ENCODE assay signal across 6 cellular contexts in genomic region chr15:90884719-90885431, GRCh38. TPM values are rescaled to one million over a fixed set of nuclear protein-coding genes. Genes with fewer than 3 reads are reported as not detected.
DNase-seq lines count a peak whose midpoint lies in the region.

No MANE protein-coding gene starts in this region.

- peaks cover 3 to 24% of the 10 kb centered on the region in 2 donors for H3K36me3 ChIP-seq in esophagus (ENCODE audit: control insufficient read depth in 2 of 2, insufficient read depth in 2 of 2, low read length in 1 of 2)
- H3K36me3 ChIP-seq in skeletal muscle satellite cell (ENCODE audit: insufficient read depth, low read length): peaks cover 27% of the 10 kb centered on the region

- H3K9ac ChIP-seq in skeletal muscle satellite cell (ENCODE audit: low read depth, low read length): peak overlapping the region; percentile 86

- in situ Hi-C loops in KBM-7 (cut with MboI; ENCODE audit: low pct_unique_long_range_greater_than_20kb, low sequenced_read_pairs): loop anchor here (25.0 kb wide), 1 partner anchor 248 kb away; no protein-coding TSS in a partner anchor

- peak overlapping the region; percentile 74 for H3K4me2 ChIP-seq in skeletal muscle satellite cell (ENCODE audit: low read length)

- H3K27me3 ChIP-seq in esophagus (ENCODE audit: control insufficient read depth in 1 of 2, insufficient read depth in 2 of 2, low read length in 2 of 2): no peaks in the 10 kb centered on the region
- no peaks in the 10 kb centered on the region for H3K27me3 ChIP-seq in skeletal muscle satellite cell (ENCODE audit: control insufficient read depth, insufficient read depth, low read length)

- WGBS in esophagus, 2 donors: 49 to 70% methylated on average over 11 to 16 of the region's 16 CpGs

- H3K9me3 ChIP-seq in esophagus (ENCODE audit: control insufficient read depth in 2 of 2, insufficient read depth in 1 of 2, low read depth in 1 of 2, low read length in 1 of 2) (no peaks in the 10 kb centered on the region), skeletal muscle satellite cell (replicated peaks; ENCODE audit: low read length) (no peaks in the 10 kb centered on the region)

- peak overlapping the region; percentile 73 to 91 for H3K27ac ChIP-seq in esophagus (ENCODE audit: low read depth in 2 of 2, low read length in 1 of 2)

- peak overlapping the region; percentile 29 to 55 for H3K4me3 ChIP-seq in esophagus (ENCODE audit: low read depth in 1 of 2, low read length in 2 of 2)
- H3K4me3 ChIP-seq in skeletal muscle satellite cell (ENCODE audit: low read length): peak overlapping the region; percentile 57

- DNase-seq in KBM-7 (peak; percentile 29), H4 (ENCODE audit: low spot score) (no peak), Ammon's horn (ENCODE audit: low spot score) (no peak)
- DNase-seq in stimulated activated CD4-positive, alpha-beta T cell treated with anti-CD3 and anti-CD28 coated beads, Interleukin-12 subunit alpha, Interleukin-12 subunit beta, amount 100 ng/mL, for 4 hours: no peak

- peaks cover 0 to 10% of the 10 kb centered on the region in 2 donors for H3K4me1 ChIP-seq in esophagus (ENCODE audit: control insufficient read depth in 2 of 2, insufficient read depth in 2 of 2, low read length in 1 of 2)
- H3K4me1 ChIP-seq in skeletal muscle satellite cell (ENCODE audit: control insufficient read depth, insufficient read depth, low read length): peaks cover 20% of the 10 kb centered on the region

RNA-seq across cellular contexts. Expression of gene FES, which starts 0.6 kb away (rescaled TPM):
- 1 to 10 TPM; 3.8 to 4.8 TPM for polyA plus RNA-seq in esophagus
- total RNA-seq in skeletal muscle satellite cell (2012; rRNA removed): 10.7 and 18.8 TPM in 2 replicates
- 0.43 and 0.88 TPM in 2 replicates for total RNA-seq in H4 (2014; rRNA removed; shearing (Covaris generic))

RNA-seq across cellular contexts. Expression of gene FURIN, which starts 16.5 kb away (rescaled TPM):
- 10 to 100 TPM; 21.0 to 22.3 TPM for polyA plus RNA-seq in esophagus
- 38.5 and 43.2 TPM in 2 replicates for total RNA-seq in skeletal muscle satellite cell (2012; rRNA removed)
- total RNA-seq in H4 (2014; rRNA removed; shearing (Covaris generic)): 8.1 and 16.9 TPM in 2 replicates

RNA-seq across cellular contexts. Expression of gene MAN2A2, which starts 18.2 kb away (rescaled TPM):
- 10 to 100 TPM; 15.8 to 22.1 TPM for polyA plus RNA-seq in esophagus
- total RNA-seq in skeletal muscle satellite cell (2012; rRNA removed): 3.8 and 6.8 TPM in 2 replicates
- total RNA-seq in H4 (2014; rRNA removed; shearing (Covaris generic)): 3.9 and 10.0 TPM in 2 replicates

RNA-seq across cellular contexts. Expression of gene HDDC3, which starts 47.5 kb away (rescaled TPM):
- polyA plus RNA-seq in esophagus: 10 to 100 TPM in 1 of 2 donors, 1 to 10 TPM in 1; 9.1 to 10.5 TPM
- total RNA-seq in skeletal muscle satellite cell (2012; rRNA removed): 14.2 and 15.2 TPM in 2 replicates
- total RNA-seq in H4 (2014; rRNA removed; shearing (Covaris generic)): 12.9 and 18.1 TPM in 2 replicates

RNA-seq across cellular contexts. Expression of gene UNC45A, which starts 50.2 kb away (rescaled TPM):
- polyA plus RNA-seq in esophagus: 10 to 100 TPM; 35.0 to 47.9 TPM
- 55.3 and 57.0 TPM in 2 replicates for total RNA-seq in skeletal muscle satellite cell (2012; rRNA removed)
- 34.6 and 35.2 TPM in 2 replicates for total RNA-seq in H4 (2014; rRNA removed; shearing (Covaris generic))
